31 cellular contexts compared by ENCODE assay signal in the genomic region with DNA sequence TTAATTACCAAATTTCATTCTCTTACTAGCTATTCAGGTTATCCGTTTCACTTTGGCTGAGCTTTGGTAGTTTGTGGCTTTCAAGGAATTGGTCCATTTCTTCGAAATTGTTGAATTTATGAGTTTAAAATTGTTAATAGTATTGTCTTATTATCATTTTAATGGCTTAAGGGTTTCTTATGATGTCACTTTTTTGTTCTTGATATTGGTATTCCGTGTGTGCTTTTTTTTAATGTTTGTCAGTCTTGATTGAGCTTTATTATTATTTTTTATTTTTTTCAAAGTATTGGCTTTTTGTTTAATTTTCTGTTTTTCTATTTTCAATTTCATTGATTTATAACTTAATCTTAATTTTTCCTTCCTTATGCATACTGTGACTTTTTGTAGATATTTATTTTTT. TPM values are rescaled to one million over a fixed set of nuclear protein-coding genes. Genes with fewer than 3 reads are reported as not detected.
"Had no signal": no experiment of that assay in that cellular context is flagged by ENCODE, and none has a peak within 500 bp of the region (broad histone marks: within the 10 kb centered on the region; RNA-seq: fewer than 3 reads in every experiment).

No MANE protein-coding gene starts in this region.

- ATAC-seq: naive thymus-derived CD4-positive, alpha-beta T cell; natural killer cell; psoas muscle; right cardiac atrium; sciatic nerve; stimulated activated effector memory CD8-positive, alpha-beta T cell treated with anti-CD3 and anti-CD28 coated beads, Interleukin-12 subunit alpha, Interleukin-12 subunit beta, amount 100 ng/mL, for 72 hours; stimulated activated naive B cell treated with anti-CD40 and anti-IgM and Interleukin-4, amounts not matched to agents 10 μg/mL and 1 μg/mL and 100 μg/mL, for 72 hours; upper lobe of right lung had no signal

- DNase-seq: naive thymus-derived CD4-positive, alpha-beta T cell; natural killer cell; occipital lobe; ovary; posterior cingulate gyrus; psoas muscle; right cardiac atrium; stimulated activated CD4-positive, alpha-beta T cell treated with anti-CD3 and anti-CD28 coated beads, Interleukin-15, amount 100 ng/mL, for 24 hours; stimulated activated CD4-positive, alpha-beta T cell treated with anti-CD3 and anti-CD28 coated beads, Interleukin-2, amount 100 ng/mL, for 24 hours; stimulated activated CD4-positive, alpha-beta T cell treated with anti-CD3 and anti-CD28 coated beads, Interleukin-2, amount 100 ng/mL, for 48 hours; stimulated activated CD4-positive, alpha-beta T cell treated with anti-CD3 and anti-CD28 coated beads, Interleukin-4, amount 100 ng/mL, for 24 hours; stimulated activated naive B cell treated with anti-CD40 and anti-IgM and Interleukin-4, amounts not matched to agents 10 μg/mL and 1 μg/mL and 100 μg/mL, for 72 hours; stimulated activated naive CD4-positive, alpha-beta T cell treated with Interleukin-2 at 50 U/mL for 16 hours; stomach; testis; tibial artery; transverse colon; upper lobe of right lung; uterus had no signal

- H3K4me3 ChIP-seq: neural progenitor cell, ovary, psoas muscle, skin epidermis, smooth muscle cell, stomach, suprapubic skin, testis, tibial artery, transverse colon, upper lobe of right lung, uterus had no signal

- H3K27ac ChIP-seq: neural progenitor cell, ovary, parathyroid adenoma, psoas muscle, skin epidermis, stomach, suprapubic skin, testis, tibial artery, transverse colon, upper lobe of right lung, uterus had no signal

- H3K27me3 ChIP-seq: neural progenitor cell, ovary, testis, uterus had no signal

RNA-seq across cellular contexts. Expression of a gene that starts 25.9 kb away (rescaled TPM):
- total RNA-seq: naive thymus-derived CD4-positive, alpha-beta T cell; natural killer cell; occipital lobe; osteoblast; ovary; progenitor cell of endocrine pancreas; psoas muscle; renal cortical epithelial cell; right cardiac atrium; sciatic nerve; smooth muscle cell; stomach; subcutaneous adipose tissue; suprapubic skin; testis; transverse colon; upper lobe of right lung; urinary bladder; uterus had no signal

RNA-seq across cellular contexts. Expression of a gene that starts 35.3 kb away (rescaled TPM):
- total RNA-seq: progenitor cell of endocrine pancreas, smooth muscle cell, stomach, urinary bladder had no signal
